4 cellular contexts compared by ENCODE assay signal in the genomic region with DNA sequence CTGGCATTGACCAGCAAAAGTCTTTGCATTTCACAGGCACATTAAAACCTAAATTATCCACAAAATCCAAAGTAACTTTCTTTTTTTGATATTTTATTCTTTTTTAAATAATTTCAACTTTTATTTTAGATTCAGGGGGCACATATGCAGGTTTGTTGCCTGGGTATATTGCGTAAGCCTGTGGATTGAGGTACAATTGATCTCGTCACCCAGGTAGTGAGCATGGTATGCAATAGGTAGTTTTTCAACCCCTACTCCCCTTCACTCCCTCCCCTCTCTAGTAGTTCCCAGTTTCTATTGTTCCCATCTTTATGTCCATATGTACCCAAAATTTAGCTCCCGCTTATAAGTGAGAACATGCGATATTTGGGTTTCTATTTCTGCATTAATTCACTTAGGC.
TF ChIP-seq lines count a peak whose summit lies in the region.

No MANE protein-coding gene starts in this region.

TF ChIP-seq in HepG2, 621 proteins besides CTCF, POLR2A, EP300 and RAD21:
- TF ChIP-seq CEBPB (IDR thresholded peaks at IDR 0.05; ENCODE audit: borderline replicate concordance, low read depth, low read length), result peak; percentile 46; the same call in 1 of the 2 replicates
- no peak for TF ChIP-seq ZSCAN25 (CRISPR knock-in tag; IDR thresholded peaks at IDR 0.05)

TF ChIP-seq in IMR-90, 13 proteins besides CTCF, POLR2A, EP300 and RAD21:
- TF ChIP-seq MAFK (IDR thresholded peaks at IDR 0.05; ENCODE audit: low read depth, low read length), result no peak
- TF ChIP-seq CEBPB (IDR thresholded peaks at IDR 0.05; ENCODE audit: low read depth, low read length), result peak; percentile 59

TF ChIP-seq in K562, 482 proteins besides CTCF, POLR2A, EP300 and RAD21:
- TF ChIP-seq CEBPG (CRISPR knock-in tag; IDR thresholded peaks at IDR 0.05) (no peak), CEBPG (tag; conservative IDR thresholded peaks at IDR 0.05 in 1 of 2, IDR thresholded peaks at IDR 0.05 in 1 of 2) (peak in 1 of 2 experiments; percentile 27; a peak in 1 of 4 replicates), CEBPB (tag; IDR thresholded peaks at IDR 0.05) (peak; percentile 43), SMARCE1 (IDR thresholded peaks at IDR 0.05) (no peak), NCOA2 (IDR thresholded peaks at IDR 0.05; ENCODE audit: partially characterized antibody in 2 of 2) (no peak), MEIS2 (IDR thresholded peaks at IDR 0.05; ENCODE audit: partially characterized antibody) (no peak)

TF ChIP-seq in H1, 55 proteins besides CTCF, POLR2A, EP300 and RAD21:
- TF ChIP-seq FOSL1 (IDR thresholded peaks at IDR 0.05; ENCODE audit: insufficient read depth, low read depth, low read length) (no peak), YY1 (IDR thresholded peaks at IDR 0.05; ENCODE audit: low read depth, low read length) (no peak), CEBPB (IDR thresholded peaks at IDR 0.05; ENCODE audit: low read depth, low read length) (peak; percentile 2; the same call in 1 of the 2 replicates), POU5F1 (IDR thresholded peaks at IDR 0.05; ENCODE audit: low read depth, low read length) (no peak)
